Comparison of ENCODE assay signal across 30 cellular contexts in genomic region chr20:53966774-53967398, GRCh38.
"Had no signal": no experiment of that assay in that cellular context is flagged by ENCODE, and none has a peak within 500 bp of the region (broad histone marks: within the 10 kb centered on the region; RNA-seq: fewer than 3 reads in every experiment).

No MANE protein-coding gene starts in this region.

- ATAC-seq: activated CD8-positive, alpha-beta T cell treated with anti-CD3 and anti-CD28 coated beads for 36 hours; activated naive CD8-positive, alpha-beta T cell treated with anti-CD3 and anti-CD28 coated beads, Interleukin-2, amount 50 U/mL, for 24 hours; activated T-cell treated with anti-CD3 and anti-CD28 coated beads, Interleukin-2, amount 50 U/mL, for 4 hours; activated T-cell treated with anti-CD3 and anti-CD28 coated beads, Interleukin-2, amount 50 U/mL, for 72 hours; activated T-helper 17 cell treated with anti-CD3 and anti-CD28 coated beads, Interleukin-2, amount 50 U/mL, for 72 hours had no signal

- H3K36me3 ChIP-seq: ascending aorta, cardiac muscle cell had no signal

- H3K27me3 ChIP-seq: ascending aorta, cardiac muscle cell had no signal

- H3K9me3 ChIP-seq: ascending aorta had no signal

- H3K4me3 ChIP-seq: ascending aorta, cardiac muscle cell had no signal

- H3K27ac ChIP-seq: ascending aorta, cardiac muscle cell, VCaP had no signal

- H3K4me1 ChIP-seq: ascending aorta had no signal

- DNase-seq: activated B cell treated with CpG ODN at 0.5 μM for 24 hours; activated CD4-positive, alpha-beta memory T cell treated with anti-CD3 and anti-CD28 coated beads for 36 hours; activated CD4-positive, alpha-beta T cell treated with anti-CD3 and anti-CD28 coated beads for 4 hours; activated CD4-positive, alpha-beta T cell treated with anti-CD3 and anti-CD28 coated beads, Interleukin-2, amount 10 ng/mL, durations not matched to agents 24 days and 14 days; activated CD4-positive, alpha-beta T cell treated with anti-CD3 and anti-CD28 coated beads, Interleukin-2, amount 50 U/mL, for 1 hour; activated CD4-positive, alpha-beta T cell treated with anti-CD3 and anti-CD28 coated beads, Interleukin-2, amount 50 U/mL, for 4 hours; activated CD4-positive, CD25-positive, alpha-beta regulatory T cell treated with anti-CD3 and anti-CD28 coated beads, Interleukin-2, amount 50 U/mL, for 72 hours; activated CD8-positive, alpha-beta memory T cell treated with anti-CD3 and anti-CD28 coated beads, Interleukin-2, amount 50 U/mL, for 4 hours; activated CD8-positive, alpha-beta T cell treated with anti-CD3 and anti-CD28 coated beads for 36 hours; activated effector memory CD4-positive, alpha-beta T cell treated with anti-CD3 and anti-CD28 coated beads, Interleukin-2, amount 50 U/mL, for 16 hours; activated naive CD4-positive, alpha-beta T cell treated with anti-CD3 and anti-CD28 coated beads, Interleukin-2, amount 10 ng/mL, durations not matched to agents 7 days and 5 days; activated naive CD4-positive, alpha-beta T cell treated with Interleukin-2 at 50 U/mL for 16 hours; activated naive CD8-positive, alpha-beta T cell treated with anti-CD3 and anti-CD28 coated beads, Interleukin-2, amount 10 ng/mL, durations not matched to agents 7 days and 5 days; activated naive CD8-positive, alpha-beta T cell treated with anti-CD3 and anti-CD28 coated beads, Interleukin-2, amount 50 U/mL, for 24 hours; activated T-cell treated with anti-CD3 and anti-CD28 coated beads for 4 hours; activated T-cell treated with anti-CD3 and anti-CD28 coated beads, Interleukin-2, amount 50 U/mL, for 1 hour; activated T-cell treated with anti-CD3 and anti-CD28 coated beads, Interleukin-2, amount 50 U/mL, for 4 hours; activated T-cell treated with anti-CD3 and anti-CD28 coated beads, Interleukin-2, amount 50 U/mL, for 72 hours; amygdala; anterior cingulate cortex; caudate nucleus; cerebellar nuclear complex; T-helper 2 cell; T-helper 9 cell had no signal

- FAIRE-seq: bronchial epithelial cell, TTC549 had no signal
